11 cellular contexts compared by ENCODE assay signal in genomic region chr21:25506887-25507286, GRCh38.
DNase-seq lines count a peak whose midpoint lies in the region; ATAC-seq lines count a peak whose summit lies in the region.
"Had no signal": no experiment of that assay in that cellular context is flagged by ENCODE, and none has a peak within 500 bp of the region (broad histone marks: within the 10 kb centered on the region; RNA-seq: fewer than 3 reads in every experiment).

No MANE protein-coding gene starts in this region.

- no peak overlapping the region for H3K23ac ChIP-seq in mesenchymal stem cell (ENCODE audit: low read length in 2 of 2)

- POLR2A ChIA-PET in activated CD4-positive, alpha-beta memory T cell treated with anti-CD3 and anti-CD28 coated beads for 36 hours (lab: Charles Lee) = interaction anchor here (2.2 to 6.3 kb wide), 6 partner anchors 17 to 71 kb away, joined by 11 to 117 read pairs (median 22); no protein-coding TSS in a partner anchor
- POLR2A ChIA-PET in activated CD4-positive, alpha-beta memory T cell treated with anti-CD3 and anti-CD28 coated beads, Interleukin-2, amount 10 ng/mL, durations not matched to agents 7 days and 5 days (lab: Charles Lee) = interaction anchor here (1.4 to 3.4 kb wide), 5 partner anchors 12 to 67 kb away, joined by 4 to 22 read pairs (median 6); no protein-coding TSS in a partner anchor

- H3K36me3 ChIP-seq in adipocyte (ENCODE audit: control insufficient read depth, insufficient read depth, low read length, severe bottlenecking) (no peaks in the 10 kb centered on the region), mesenchymal stem cell (ENCODE audit: control insufficient read depth in 1 of 2, insufficient read depth in 2 of 2, low read depth in 1 of 2, low read length in 2 of 2) (no peaks in the 10 kb centered on the region)
- H3K36me3 ChIP-seq: pancreas had no signal

- peak overlapping the region; percentile 24 for H3K4me3 Mint-ChIP-seq in activated CD4-positive, alpha-beta memory T cell treated with anti-CD3 and anti-CD28 coated beads for 36 hours
- H3K4me3 Mint-ChIP-seq in activated CD4-positive, alpha-beta memory T cell treated with anti-CD3 and anti-CD28 coated beads, Interleukin-2, amount 10 ng/mL, durations not matched to agents 7 days and 5 days = no peak overlapping the region

- no peak overlapping the region for H3K18ac ChIP-seq in mesenchymal stem cell (ENCODE audit: low read depth in 1 of 2, low read length in 2 of 2)

- H3K14ac ChIP-seq in mesenchymal stem cell (ENCODE audit: low read length in 2 of 2) = no peak overlapping the region

- no peak overlapping the region for H2BK5ac ChIP-seq in mesenchymal stem cell (ENCODE audit: low read depth, low read length, poor library complexity, severe bottlenecking)

- peaks cover 24% of the 10 kb centered on the region for H3K36me3 Mint-ChIP-seq in activated CD4-positive, alpha-beta memory T cell treated with anti-CD3 and anti-CD28 coated beads for 36 hours
- peaks cover 9% of the 10 kb centered on the region for H3K36me3 Mint-ChIP-seq in activated CD4-positive, alpha-beta memory T cell treated with anti-CD3 and anti-CD28 coated beads, Interleukin-2, amount 10 ng/mL, durations not matched to agents 7 days and 5 days (ENCODE audit: low read depth)

- no peak overlapping the region for H2BK120ac ChIP-seq in mesenchymal stem cell (ENCODE audit: low read depth, low read length)

- H3K9me3 ChIP-seq in adipocyte (ENCODE audit: control insufficient read depth, low read length) = no peaks in the 10 kb centered on the region
- H3K9me3 ChIP-seq in mesenchymal stem cell (ENCODE audit: control insufficient read depth, low read length) = no peaks in the 10 kb centered on the region
- H3K9me3 ChIP-seq: pancreas had no signal

- H2BK12ac ChIP-seq in mesenchymal stem cell (ENCODE audit: low read length in 2 of 2) = no peak overlapping the region

- no peaks in the 10 kb centered on the region for H3K27me3 Mint-ChIP-seq in activated CD4-positive, alpha-beta memory T cell treated with anti-CD3 and anti-CD28 coated beads for 36 hours
- no peaks in the 10 kb centered on the region for H3K27me3 Mint-ChIP-seq in activated CD4-positive, alpha-beta memory T cell treated with anti-CD3 and anti-CD28 coated beads, Interleukin-2, amount 10 ng/mL, durations not matched to agents 7 days and 5 days

- H3K27me3 ChIP-seq in adipocyte (replicated peaks; ENCODE audit: control insufficient read depth, insufficient read depth, low read length) (no peaks in the 10 kb centered on the region), mesenchymal stem cell (ENCODE audit: control insufficient read depth in 1 of 2, insufficient read depth in 1 of 2, low read length in 2 of 2) (no peaks in the 10 kb centered on the region)
- H3K27me3 ChIP-seq: pancreas had no signal

- H3K4me1 ChIP-seq in adipocyte (ENCODE audit: control insufficient read depth, insufficient read depth, low read length) (peaks cover 15% of the 10 kb centered on the region), mesenchymal stem cell (ENCODE audit: control insufficient read depth, insufficient read depth, low read depth, low read length) (no peaks in the 10 kb centered on the region)
- H3K4me1 ChIP-seq: pancreas had no signal

- H2AFZ ChIP-seq in mesenchymal stem cell (ENCODE audit: low read depth, low read length) = no peak overlapping the region

- H3K27ac ChIP-seq in mesenchymal stem cell (ENCODE audit: low read length, poor library complexity, severe bottlenecking) = no peak overlapping the region
- H3K27ac ChIP-seq: pancreas, VCaP had no signal

- peaks cover 53% of the 10 kb centered on the region for H3K4me1 Mint-ChIP-seq in activated CD4-positive, alpha-beta memory T cell treated with anti-CD3 and anti-CD28 coated beads for 36 hours (ENCODE audit: low read depth)
- H3K4me1 Mint-ChIP-seq in activated CD4-positive, alpha-beta memory T cell treated with anti-CD3 and anti-CD28 coated beads, Interleukin-2, amount 10 ng/mL, durations not matched to agents 7 days and 5 days = peaks cover 43% of the 10 kb centered on the region

- H2AK5ac ChIP-seq in mesenchymal stem cell (ENCODE audit: low read length, severe bottlenecking) = no peak overlapping the region

- H3K79me1 ChIP-seq in mesenchymal stem cell (replicated peaks; ENCODE audit: low read length, poor library complexity, severe bottlenecking) = no peaks in the 10 kb centered on the region

- no peak for DNase-seq in activated CD4-positive, alpha-beta memory T cell treated with anti-CD3 and anti-CD28 coated beads for 36 hours
- no peak for DNase-seq in activated CD4-positive, alpha-beta memory T cell treated with anti-CD3 and anti-CD28 coated beads, Interleukin-2, amount 10 ng/mL, durations not matched to agents 7 days and 5 days
- DNase-seq in HS-5 (ENCODE audit: low read depth) (peak; percentile 76), adipocyte (ENCODE audit: low read depth) (peak; percentile 87), mesenchymal stem cell (no peak)
- DNase-seq: NCI-H510A, pancreas had no signal

- peak overlapping the region; percentile 85 for H3K27ac Mint-ChIP-seq in activated CD4-positive, alpha-beta memory T cell treated with anti-CD3 and anti-CD28 coated beads for 36 hours
- H3K27ac Mint-ChIP-seq in activated CD4-positive, alpha-beta memory T cell treated with anti-CD3 and anti-CD28 coated beads, Interleukin-2, amount 10 ng/mL, durations not matched to agents 7 days and 5 days = no peak overlapping the region

- no peak overlapping the region for H3K4ac ChIP-seq in mesenchymal stem cell (ENCODE audit: low read depth in 1 of 2, low read length in 2 of 2)

- H3K9me3 Mint-ChIP-seq in activated CD4-positive, alpha-beta memory T cell treated with anti-CD3 and anti-CD28 coated beads for 36 hours = peaks cover 9% of the 10 kb centered on the region
- H3K9me3 Mint-ChIP-seq in activated CD4-positive, alpha-beta memory T cell treated with anti-CD3 and anti-CD28 coated beads, Interleukin-2, amount 10 ng/mL, durations not matched to agents 7 days and 5 days = peaks cover 11% of the 10 kb centered on the region

- WGBS in mesenchymal stem cell = 64% methylated on average over 3 of the region's 6 CpGs

- H4K91ac ChIP-seq in mesenchymal stem cell (ENCODE audit: low read length) = no peak overlapping the region

- H3K9ac ChIP-seq in adipocyte (ENCODE audit: low read length) (no peak overlapping the region), mesenchymal stem cell (ENCODE audit: low read length) (peak overlapping the region; percentile 37)

- intact Hi-C loops in activated CD4-positive, alpha-beta memory T cell treated with anti-CD3 and anti-CD28 coated beads for 36 hours (cut with micrococcal nuclease) = no loop called here

- no peak overlapping the region for H4K8ac ChIP-seq in mesenchymal stem cell (ENCODE audit: low read length)

- H3K4me3 ChIP-seq in adipocyte (ENCODE audit: low read length) (no peak overlapping the region), mesenchymal stem cell (ENCODE audit: insufficient read depth in 1 of 2, low read depth in 1 of 2, low read length in 2 of 2) (no peak overlapping the region)
- H3K4me3 ChIP-seq: pancreas had no signal

- ATAC-seq in GM18870 (IDR thresholded peaks at IDR 0.05; ENCODE audit: unreplicated experiment) (no peak), GM18867 (IDR thresholded peaks at IDR 0.05; ENCODE audit: unreplicated experiment) (no peak), HG03571 (IDR thresholded peaks at IDR 0.05; ENCODE audit: unreplicated experiment) (no peak)
- ATAC-seq: pancreas had no signal

- CTCF ChIA-PET in activated CD4-positive, alpha-beta memory T cell treated with anti-CD3 and anti-CD28 coated beads for 36 hours (lab: Charles Lee) = interaction anchor here (1.2 to 2.1 kb wide), 3 partner anchors 17 to 86 kb away, joined by 3 to 10 read pairs (median 4); no protein-coding TSS in a partner anchor
- CTCF ChIA-PET in activated CD4-positive, alpha-beta memory T cell treated with anti-CD3 and anti-CD28 coated beads, Interleukin-2, amount 10 ng/mL, durations not matched to agents 7 days and 5 days (lab: Charles Lee) = interaction anchor here (1.0 to 1.2 kb wide), 3 partner anchors 55 to 85 kb away, joined by 3 to 4 read pairs (median 3); no protein-coding TSS in a partner anchor

- no peak overlapping the region for H3K4me2 ChIP-seq in mesenchymal stem cell (ENCODE audit: low read length, poor library complexity, severe bottlenecking)

- H2BK15ac ChIP-seq in mesenchymal stem cell (ENCODE audit: low read depth, poor library complexity, severe bottlenecking) = no peak overlapping the region

Comparison
In these comparisons a context has a peak if more than half of its experiments do, and no peak if none do; other contexts are left out.
1. DNase-seq: peak in HS-5 (single experiment) and adipocyte (single experiment); none in activated CD4-positive, alpha-beta memory T cell treated with anti-CD3 and anti-CD28 coated beads for 36 hours (single experiment), activated CD4-positive, alpha-beta memory T cell treated with anti-CD3 and anti-CD28 coated beads, Interleukin-2, amount 10 ng/mL, durations not matched to agents 7 days and 5 days (single experiment) and mesenchymal stem cell (single experiment).